ENCODE assay signal across 1 cellular context in genomic region chr6:139602577-139602976, GRCh38.
TF ChIP-seq lines count a peak whose summit lies in the region.

No MANE protein-coding gene starts in this region.

TF ChIP-seq in K562, 482 proteins besides CTCF, POLR2A, EP300 and RAD21 (continued from another document):
- TF ChIP-seq THRB (CRISPR knock-in tag; conservative IDR thresholded peaks at IDR 0.05) (no peak), TRIM28 (IDR thresholded peaks at IDR 0.05) (no peak), TEAD4 (IDR thresholded peaks at IDR 0.05; ENCODE audit: low read length) (peak; percentile 48; the same call in 1 of the 2 replicates), TEAD4 (CRISPR knock-in tag; IDR thresholded peaks at IDR 0.05; ENCODE audit: borderline replicate concordance) (no peak), ZNF717 (CRISPR knock-in tag; IDR thresholded peaks at IDR 0.05) (no peak), NRF1 (conservative IDR thresholded peaks at IDR 0.05 in 1 of 2, IDR thresholded peaks at IDR 0.05 in 1 of 2) (no peak), L3MBTL2 (IDR thresholded peaks at IDR 0.05) (no peak), NEUROD1 (IDR thresholded peaks at IDR 0.05; ENCODE audit: borderline replicate concordance, low read depth, low read length, partially characterized antibody) (peak; percentile 22), ZNF197 (CRISPR knock-in tag; IDR thresholded peaks at IDR 0.05; ENCODE audit: low read depth) (no peak), CCNT2 (IDR thresholded peaks at IDR 0.05; ENCODE audit: borderline replicate concordance, extremely low read depth, insufficient read length, low read depth, low read length) (no peak), PURB (CRISPR knock-in tag; IDR thresholded peaks at IDR 0.05; ENCODE audit: low read depth) (no peak), GATAD2A (IDR thresholded peaks at IDR 0.05) (0 out of 2 replicates have a peak, but pooled peaks have one; percentile 21), LARP7 (IDR thresholded peaks at IDR 0.05) (no peak), POLR2AphosphoS5 (IDR thresholded peaks at IDR 0.05; ENCODE audit: control insufficient read depth, insufficient read depth, low read depth, low read length) (peak; percentile 31; the same call in 1 of the 2 replicates), ZNF12 (CRISPR knock-in tag; IDR thresholded peaks at IDR 0.05) (no peak), TCF7L2 (IDR thresholded peaks at IDR 0.05; ENCODE audit: low read depth, low read length) (no peak), MTA2 (IDR thresholded peaks at IDR 0.05; ENCODE audit: low read depth) (peak; percentile 28; the same call in 1 of the 2 replicates), ELK1 (CRISPR knock-in tag; IDR thresholded peaks at IDR 0.05) (no peak), ZBTB7A (IDR thresholded peaks at IDR 0.05; ENCODE audit: borderline replicate concordance, control insufficient read depth, low read depth, low read length) (peak; percentile 76; the same call in 1 of the 2 replicates), MEF2A (IDR thresholded peaks at IDR 0.05; ENCODE audit: control insufficient read depth, low read depth, low read length) (no peak), TRIM25 (IDR thresholded peaks at IDR 0.05; ENCODE audit: borderline replicate concordance) (no peak), RUNX1 (IDR thresholded peaks at IDR 0.05; ENCODE audit: low read depth) (no peak), STAT5B (CRISPR knock-in tag; IDR thresholded peaks at IDR 0.05) (no peak), ARID4B (CRISPR knock-in tag; IDR thresholded peaks at IDR 0.05) (no peak), U2AF2 (optimal IDR thresholded peaks at IDR 0.05; ENCODE audit: low read depth, low read length) (no peak), REST (CRISPR knock-in tag; IDR thresholded peaks at IDR 0.05; ENCODE audit: low read depth) (no peak), ZNF316 (IDR thresholded peaks at IDR 0.05) (no peak), DNMT1 (IDR thresholded peaks at IDR 0.05) (no peak), HDAC6 (IDR thresholded peaks at IDR 0.05; ENCODE audit: low read depth, low read length) (no peak), SMARCA5 (IDR thresholded peaks at IDR 0.05) (0 out of 2 replicates have a peak, but pooled peaks have one; percentile 27)
